Comparison of ENCODE assay signal across 1 cellular context in genomic region chr19:43595999-43596841, GRCh38.
TF ChIP-seq lines count a peak whose summit lies in the region.

TSS of gene IRGQ (minus strand) at chr19:43596134. CDS start at chr19:43595338, 796 bp downstream.
TSS of gene ZNF576 (plus strand) at chr19:43596595. CDS start at chr19:43597109, 514 bp downstream.

TF ChIP-seq in K562, 482 proteins besides CTCF, POLR2A, EP300 and RAD21 (continued from another document and continues in another):
- no peak for TF ChIP-seq NFYB (IDR thresholded peaks at IDR 0.05; ENCODE audit: extremely low read depth, insufficient read length)
- peak; percentile 93 for TF ChIP-seq EGR1 (conservative IDR thresholded peaks at IDR 0.05)
- no peak for TF ChIP-seq NUFIP1 (IDR thresholded peaks at IDR 0.05; ENCODE audit: partially characterized antibody)
- no peak for TF ChIP-seq SMC3 (conservative IDR thresholded peaks at IDR 0.05; ENCODE audit: insufficient read depth, low read depth, low read length)
- TF ChIP-seq PRMT5 (CRISPR knock-in tag; IDR thresholded peaks at IDR 0.05), result no peak
- TF ChIP-seq PREB (CRISPR knock-in tag; IDR thresholded peaks at IDR 0.05), result no peak
- 0 out of 2 replicates have a peak, but pooled peaks have one; percentile 34 for TF ChIP-seq LEF1 (IDR thresholded peaks at IDR 0.05)
- TF ChIP-seq CSDE1 (IDR thresholded peaks at IDR 0.05), result peak in 1 of 2 experiments; percentile 33; a peak in 1 of 4 replicates
- peak; percentile 94; the same call in 1 of the 2 replicates for TF ChIP-seq NR2C1 (IDR thresholded peaks at IDR 0.05)
- TF ChIP-seq NR2C1 (tag; IDR thresholded peaks at IDR 0.05), result peak; percentile 94
- no peak for TF ChIP-seq HINFP (tag; conservative IDR thresholded peaks at IDR 0.05; ENCODE audit: low read depth)
- 0 out of 2 replicates have a peak, but pooled peaks have one; percentile 66 for TF ChIP-seq ZNF57 (CRISPR knock-in tag; IDR thresholded peaks at IDR 0.05)
- TF ChIP-seq TEAD1 (CRISPR knock-in tag; IDR thresholded peaks at IDR 0.05), result peak; percentile 30 to 64; a peak in 1 of 4 replicates
- TF ChIP-seq ZEB2 (IDR thresholded peaks at IDR 0.05), result no peak
- no peak; the same call in 1 of the 2 replicates for TF ChIP-seq KAT7 (CRISPR knock-in tag; IDR thresholded peaks at IDR 0.05; ENCODE audit: borderline replicate concordance)
- no peak for TF ChIP-seq MEF2A (IDR thresholded peaks at IDR 0.05; ENCODE audit: control insufficient read depth, low read depth, low read length)
- TF ChIP-seq RAD51 (IDR thresholded peaks at IDR 0.05; ENCODE audit: borderline replicate concordance, low read depth), result no peak; the same call in 1 of the 2 replicates
- TF ChIP-seq NCOA2 (IDR thresholded peaks at IDR 0.05; ENCODE audit: partially characterized antibody in 2 of 2), result peak in 1 of 2 experiments; percentile 99
- no peak for TF ChIP-seq ZFP91 (CRISPR knock-in tag; IDR thresholded peaks at IDR 0.05)
- peak; percentile 85 for TF ChIP-seq NR2C2 (CRISPR knock-in tag; IDR thresholded peaks at IDR 0.05)
- TF ChIP-seq NR2C2 (tag; IDR thresholded peaks at IDR 0.05), result peak; percentile 98
- peak; percentile 68 for TF ChIP-seq BRD9 (IDR thresholded peaks at IDR 0.05; ENCODE audit: low read depth, partially characterized antibody)
- TF ChIP-seq SLC30A9 (CRISPR knock-in tag; IDR thresholded peaks at IDR 0.05), result no peak
- no peak for TF ChIP-seq ZNF764 (CRISPR knock-in tag; IDR thresholded peaks at IDR 0.05; ENCODE audit: low read depth)
- no peak for TF ChIP-seq MGA (IDR thresholded peaks at IDR 0.05)
- TF ChIP-seq POU5F1 (IDR thresholded peaks at IDR 0.05; ENCODE audit: borderline replicate concordance, low read depth, low read length, partially characterized antibody), result peak; percentile 86
- TF ChIP-seq PHF21A (IDR thresholded peaks at IDR 0.05; ENCODE audit: borderline replicate concordance, low read depth), result peak; percentile 99
- TF ChIP-seq MCM3 (IDR thresholded peaks at IDR 0.05), result no peak
- TF ChIP-seq TFAP4 (CRISPR knock-in tag; IDR thresholded peaks at IDR 0.05; ENCODE audit: borderline replicate concordance), result peak; percentile 87
- TF ChIP-seq, protein P1, sequence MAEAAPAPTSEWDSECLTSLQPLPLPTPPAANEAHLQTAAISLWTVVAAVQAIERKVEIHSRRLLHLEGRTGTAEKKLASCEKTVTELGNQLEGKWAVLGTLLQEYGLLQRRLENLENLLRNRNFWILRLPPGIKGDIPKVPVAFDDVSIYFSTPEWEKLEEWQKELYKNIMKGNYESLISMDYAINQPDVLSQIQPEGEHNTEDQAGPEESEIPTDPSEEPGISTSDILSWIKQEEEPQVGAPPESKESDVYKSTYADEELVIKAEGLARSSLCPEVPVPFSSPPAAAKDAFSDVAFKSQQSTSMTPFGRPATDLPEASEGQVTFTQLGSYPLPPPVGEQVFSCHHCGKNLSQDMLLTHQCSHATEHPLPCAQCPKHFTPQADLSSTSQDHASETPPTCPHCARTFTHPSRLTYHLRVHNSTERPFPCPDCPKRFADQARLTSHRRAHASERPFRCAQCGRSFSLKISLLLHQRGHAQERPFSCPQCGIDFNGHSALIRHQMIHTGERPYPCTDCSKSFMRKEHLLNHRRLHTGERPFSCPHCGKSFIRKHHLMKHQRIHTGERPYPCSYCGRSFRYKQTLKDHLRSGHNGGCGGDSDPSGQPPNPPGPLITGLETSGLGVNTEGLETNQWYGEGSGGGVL (CRISPR knock-in tag; IDR thresholded peaks at IDR 0.05), result no peak
- no peak for TF ChIP-seq HDAC6 (IDR thresholded peaks at IDR 0.05; ENCODE audit: low read depth, low read length)
- TF ChIP-seq STAT5A (IDR thresholded peaks at IDR 0.05; ENCODE audit: borderline replicate concordance, low read length), result peak; percentile 36; the same call in 1 of the 2 replicates
- TF ChIP-seq BACH1 (tag; IDR thresholded peaks at IDR 0.05), result peak; percentile 57; the same call in 1 of the 2 replicates
- no peak for TF ChIP-seq ZNF695 (CRISPR knock-in tag; IDR thresholded peaks at IDR 0.05)
- no peak for TF ChIP-seq HMG20B (CRISPR knock-in tag; IDR thresholded peaks at IDR 0.05)
- TF ChIP-seq SMARCA5 (IDR thresholded peaks at IDR 0.05), result no peak
- TF ChIP-seq DMBX1 (CRISPR knock-in tag; IDR thresholded peaks at IDR 0.05; ENCODE audit: borderline replicate concordance), result peak; percentile 39
- TF ChIP-seq ZNF165 (CRISPR knock-in tag; IDR thresholded peaks at IDR 0.05; ENCODE audit: borderline replicate concordance), result peak; percentile 46; the same call in 1 of the 2 replicates
- TF ChIP-seq MTA3 (IDR thresholded peaks at IDR 0.05; ENCODE audit: borderline replicate concordance), result peak; percentile 96
- TF ChIP-seq, protein P2, sequence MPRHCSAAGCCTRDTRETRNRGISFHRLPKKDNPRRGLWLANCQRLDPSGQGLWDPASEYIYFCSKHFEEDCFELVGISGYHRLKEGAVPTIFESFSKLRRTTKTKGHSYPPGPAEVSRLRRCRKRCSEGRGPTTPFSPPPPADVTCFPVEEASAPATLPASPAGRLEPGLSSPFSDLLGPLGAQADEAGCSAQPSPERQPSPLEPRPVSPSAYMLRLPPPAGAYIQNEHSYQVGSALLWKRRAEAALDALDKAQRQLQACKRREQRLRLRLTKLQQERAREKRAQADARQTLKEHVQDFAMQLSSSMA (CRISPR knock-in tag; IDR thresholded peaks at IDR 0.05), result no peak
- TF ChIP-seq ZNF778 (CRISPR knock-in tag; IDR thresholded peaks at IDR 0.05), result no peak
- 0 out of 4 replicates have a peak, but pooled peaks of 1 of the 2 experiments have one; percentile 68 for TF ChIP-seq MLX (CRISPR knock-in tag; conservative IDR thresholded peaks at IDR 0.05)
- TF ChIP-seq SNRNP70 (optimal IDR thresholded peaks at IDR 0.05; ENCODE audit: low read depth, low read length), result no peak
- TF ChIP-seq RBM39 (optimal IDR thresholded peaks at IDR 0.05; ENCODE audit: low read depth, low read length), result peak; percentile 54
- TF ChIP-seq ZNF140 (CRISPR knock-in tag; IDR thresholded peaks at IDR 0.05), result no peak
- no peak for TF ChIP-seq KLF10 (CRISPR knock-in tag; IDR thresholded peaks at IDR 0.05)
- no peak; the same call in 1 of the 2 replicates for TF ChIP-seq ZNF263 (CRISPR knock-in tag; IDR thresholded peaks at IDR 0.05; ENCODE audit: borderline replicate concordance)
